In genomic region chr17:1134634-1135324, GRCh38 we compare ENCODE assay signal across 18 cellular contexts. TPM values are rescaled to one million over a fixed set of nuclear protein-coding genes. Genes with fewer than 3 reads are reported as not detected.
DNase-seq lines count a peak whose midpoint lies in the region; ATAC-seq lines count a peak whose summit lies in the region.
"Had no signal": no experiment of that assay in that cellular context is flagged by ENCODE, and none has a peak within 500 bp of the region (broad histone marks: within the 10 kb centered on the region; RNA-seq: fewer than 3 reads in every experiment).

No MANE protein-coding gene starts in this region.

- no peaks in the 10 kb centered on the region for H3K36me3 ChIP-seq in skeletal muscle satellite cell (ENCODE audit: insufficient read depth, low read length)
- no peaks in the 10 kb centered on the region for H3K36me3 ChIP-seq in effector memory CD4-positive, alpha-beta T cell (ENCODE audit: control insufficient read depth, insufficient read depth, low read length)
- H3K36me3 ChIP-seq: tibial nerve had no signal

- H3K9me3 ChIP-seq in skeletal muscle satellite cell (replicated peaks; ENCODE audit: low read length), result no peaks in the 10 kb centered on the region
- H3K9me3 ChIP-seq in effector memory CD4-positive, alpha-beta T cell (ENCODE audit: control insufficient read depth, low read length), result no peaks in the 10 kb centered on the region
- H3K9me3 ChIP-seq: tibial nerve had no signal

- peaks cover 35% of the 10 kb centered on the region for H3K27me3 ChIP-seq in skeletal muscle satellite cell (ENCODE audit: control insufficient read depth, insufficient read depth, low read length)
- no peaks in the 10 kb centered on the region for H3K27me3 ChIP-seq in effector memory CD4-positive, alpha-beta T cell (replicated peaks; ENCODE audit: control insufficient read depth, insufficient read depth, low read length, poor library complexity, severe bottlenecking)
- H3K27me3 ChIP-seq: tibial nerve had no signal

- peak overlapping the region; percentile 54 for H3K4me2 ChIP-seq in skeletal muscle satellite cell (ENCODE audit: low read length)

- peaks cover under 1% of the 10 kb centered on the region for H3K36me3 Mint-ChIP-seq in central memory CD8-positive, alpha-beta T cell (ENCODE audit: insufficient read depth)

- no peak overlapping the region for H3K9ac ChIP-seq in skeletal muscle satellite cell (ENCODE audit: low read depth, low read length)

- H3K4me1 ChIP-seq in skeletal muscle satellite cell (ENCODE audit: control insufficient read depth, insufficient read depth, low read length), result peaks cover 9% of the 10 kb centered on the region
- no peaks in the 10 kb centered on the region for H3K4me1 ChIP-seq in effector memory CD4-positive, alpha-beta T cell (ENCODE audit: control insufficient read depth, insufficient read depth, low read length, poor library complexity, severe bottlenecking)
- H3K4me1 ChIP-seq: tibial nerve had no signal

- H3K27ac ChIP-seq in effector memory CD4-positive, alpha-beta T cell (ENCODE audit: insufficient read depth, low read length, poor library complexity, severe bottlenecking), result no peak overlapping the region
- H3K27ac ChIP-seq: tibial nerve had no signal

- H3K27me3 Mint-ChIP-seq in central memory CD8-positive, alpha-beta T cell, result no peaks in the 10 kb centered on the region
- H3K27me3 Mint-ChIP-seq: stimulated activated memory B cell treated with anti-CD40 and anti-IgM and Interleukin-4, amounts not matched to agents 10 μg/mL and 1 μg/mL and 100 μg/mL, for 72 hours had no signal

- no peaks in the 10 kb centered on the region for H3K4me1 Mint-ChIP-seq in central memory CD8-positive, alpha-beta T cell

- no peak overlapping the region for H3K4me3 Mint-ChIP-seq in central memory CD8-positive, alpha-beta T cell
- H3K4me3 Mint-ChIP-seq: stimulated activated memory B cell treated with anti-CD40 and anti-IgM and Interleukin-4, amounts not matched to agents 10 μg/mL and 1 μg/mL and 100 μg/mL, for 72 hours had no signal

- intact Hi-C loops in left cardiac atrium (cut with DNase I), result no loop called here

- no peak overlapping the region for H3K4me3 ChIP-seq in skeletal muscle satellite cell (ENCODE audit: low read length)
- no peak overlapping the region for H3K4me3 ChIP-seq in effector memory CD4-positive, alpha-beta T cell (ENCODE audit: insufficient read depth, low read depth, low read length, poor library complexity, severe bottlenecking)
- H3K4me3 ChIP-seq: tibial nerve had no signal

- peak overlapping the region; percentile 32 for H3K27ac Mint-ChIP-seq in central memory CD8-positive, alpha-beta T cell (ENCODE audit: low read depth)
- H3K27ac Mint-ChIP-seq: stimulated activated memory B cell treated with anti-CD40 and anti-IgM and Interleukin-4, amounts not matched to agents 10 μg/mL and 1 μg/mL and 100 μg/mL, for 72 hours had no signal

- no peak for ATAC-seq in central memory CD8-positive, alpha-beta T cell (replicated peaks; ENCODE audit: extremely low read depth, poor library complexity, severe bottlenecking)
- peak; percentile 93 to 95 for ATAC-seq in left cardiac atrium
- ATAC-seq: HCT116; stimulated activated memory B cell treated with anti-CD40 and anti-IgM and Interleukin-4, amounts not matched to agents 10 μg/mL and 1 μg/mL and 100 μg/mL, for 72 hours had no signal

- DNase-seq in NCI-H1417 (lab: John Stamatoyannopoulos, UW) (peak in 2 of 3 experiments; percentile 64 to 83), left cardiac atrium (peak; percentile 66), HuH-7 (ENCODE audit: low spot score) (no peak), NCI-H1930 (lab: John Stamatoyannopoulos, UW) (no peak), dedifferentiated amniotic fluid mesenchymal stem cell (ENCODE audit: extremely low spot score) (no peak)
- DNase-seq in central memory CD8-positive, alpha-beta T cell (ENCODE audit: low spot score in 2 of 2), result no peak
- DNase-seq in effector memory CD4-positive, alpha-beta T cell, result no peak
- DNase-seq: activated CD4-positive, alpha-beta T cell treated with anti-CD3 and anti-CD28 coated beads, Interleukin-2, amount 50 U/mL, for 48 hours; activated naive CD4-positive, alpha-beta T cell treated with Interleukin-2 at 50 U/mL for 16 hours; DMS79 treated with DMSO at 0.1 percent for 48 hours; MM.1S; NCI-H2081; NCI-H524; SIG-M5 had no signal

- no peaks in the 10 kb centered on the region for H3K9me3 Mint-ChIP-seq in central memory CD8-positive, alpha-beta T cell
- H3K9me3 Mint-ChIP-seq: stimulated activated memory B cell treated with anti-CD40 and anti-IgM and Interleukin-4, amounts not matched to agents 10 μg/mL and 1 μg/mL and 100 μg/mL, for 72 hours had no signal

RNA-seq across cellular contexts. Expression of gene ABR, which starts 45.0 kb away (rescaled TPM):
- total RNA-seq in left cardiac atrium, result 100 to 1,000 TPM; 118 to 132 TPM
- 45.9 and 69.0 TPM in 2 replicates for total RNA-seq in skeletal muscle satellite cell (2012; rRNA removed)

Comparison
In these comparisons a context has a peak if more than half of its experiments do, and no peak if none do; other contexts are left out.
1. DNase-seq: peak in NCI-H1417 (2 of 3) and left cardiac atrium (single experiment); none in central memory CD8-positive, alpha-beta T cell (0 of 2), HuH-7 (single experiment), effector memory CD4-positive, alpha-beta T cell (0 of 3), NCI-H1930 (0 of 2) and dedifferentiated amniotic fluid mesenchymal stem cell (single experiment).